26 cellular contexts compared by ENCODE assay signal in genomic region chr2:26164231-26164630, GRCh38. TPM values are rescaled to one million over a fixed set of nuclear protein-coding genes. Genes with fewer than 3 reads are reported as not detected.
DNase-seq lines count a peak whose midpoint lies in the region; ATAC-seq, FAIRE-seq and TF ChIP-seq lines count a peak whose summit lies in the region.
"Had no signal": no experiment of that assay in that cellular context is flagged by ENCODE, and none has a peak within 500 bp of the region (broad histone marks: within the 10 kb centered on the region; RNA-seq: fewer than 3 reads in every experiment).

No MANE protein-coding gene starts in this region.

- CTCF ChIA-PET in activated CD4-positive, alpha-beta T cell treated with anti-CD3 and anti-CD28 coated beads for 36 hours (lab: Charles Lee), result interaction anchor here (1.6 kb wide), 1 partner anchor 20 kb away, joined by 6 read pairs; no protein-coding TSS in a partner anchor

- no peaks in the 10 kb centered on the region for H3K27me3 Mint-ChIP-seq in stimulated activated naive CD8-positive, alpha-beta T cell treated with anti-CD3 and anti-CD28 coated beads, Interleukin-15, Interleukin-2, amounts not matched to agents 100 ng/mL and 50 ng/mL, for 24 hours
- peaks cover 2% of the 10 kb centered on the region for H3K27me3 Mint-ChIP-seq in stimulated activated naive CD8-positive, alpha-beta T cell treated with anti-CD3 and anti-CD28 coated beads, Interleukin-15, amount 100 ng/mL, for 72 hours
- no peaks in the 10 kb centered on the region for H3K27me3 Mint-ChIP-seq in activated CD4-positive, alpha-beta T cell treated with anti-CD3 and anti-CD28 coated beads for 36 hours
- H3K27me3 Mint-ChIP-seq: B cell had no signal

- H3K27ac Mint-ChIP-seq in stimulated activated naive CD8-positive, alpha-beta T cell treated with anti-CD3 and anti-CD28 coated beads, Interleukin-15, Interleukin-2, amounts not matched to agents 100 ng/mL and 50 ng/mL, for 24 hours, result peak overlapping the region; percentile 55
- no peak overlapping the region for H3K27ac Mint-ChIP-seq in stimulated activated naive CD8-positive, alpha-beta T cell treated with anti-CD3 and anti-CD28 coated beads, Interleukin-15, amount 100 ng/mL, for 72 hours
- no peak overlapping the region for H3K27ac Mint-ChIP-seq in activated CD4-positive, alpha-beta T cell treated with anti-CD3 and anti-CD28 coated beads for 36 hours
- H3K27ac Mint-ChIP-seq: activated T-helper 1 cell treated with anti-CD3 and anti-CD28 coated beads, Interleukin-12 subunit alpha, Interleukin-12 subunit beta, Interleukin-2, Interleukin-4 antibody, amounts not matched to agents 30 ng/mL and 10 ng/mL and 1 ng/mL, durations not matched to agents 14 hours and 24 hours and 36 hours; B cell; IgD-negative memory B cell; natural killer cell treated with Interleukin-12 subunit alpha and Interleukin-12 subunit beta and Interleukin-15 and Interleukin-18, amount 100 ng/mL, for 72 hours had no signal

- no peaks in the 10 kb centered on the region for H3K27me3 ChIP-seq in parathyroid adenoma (ENCODE audit: control insufficient read depth, insufficient read depth, low read length)
- H3K27me3 ChIP-seq: tibial artery had no signal

- intact Hi-C loops in activated CD4-positive, alpha-beta T cell treated with anti-CD3 and anti-CD28 coated beads for 36 hours (cut with DNase I, micrococcal nuclease), result no loop called here

- no peak overlapping the region for H3K9ac ChIP-seq in parathyroid adenoma

- no peaks in the 10 kb centered on the region for H3K36me3 ChIP-seq in parathyroid adenoma (ENCODE audit: control insufficient read depth, insufficient read depth, low read length)
- H3K36me3 ChIP-seq: tibial artery had no signal

- H3K36me3 Mint-ChIP-seq in stimulated activated naive CD8-positive, alpha-beta T cell treated with anti-CD3 and anti-CD28 coated beads, Interleukin-15, Interleukin-2, amounts not matched to agents 100 ng/mL and 50 ng/mL, for 24 hours (ENCODE audit: low read depth), result no peaks in the 10 kb centered on the region
- no peaks in the 10 kb centered on the region for H3K36me3 Mint-ChIP-seq in activated CD4-positive, alpha-beta T cell treated with anti-CD3 and anti-CD28 coated beads for 36 hours (ENCODE audit: low read depth)
- H3K36me3 Mint-ChIP-seq: IgD-negative memory B cell; natural killer cell treated with Interleukin-12 subunit alpha and Interleukin-12 subunit beta and Interleukin-15 and Interleukin-18, amount 100 ng/mL, for 72 hours had no signal

- no peak for ATAC-seq in stimulated activated naive CD8-positive, alpha-beta T cell treated with anti-CD3 and anti-CD28 coated beads, Interleukin-15, amount 100 ng/mL, for 72 hours
- no peak for ATAC-seq in activated CD4-positive, alpha-beta T cell treated with anti-CD3 and anti-CD28 coated beads for 36 hours
- ATAC-seq: A549; natural killer cell treated with Interleukin-12 subunit alpha and Interleukin-12 subunit beta and Interleukin-15 and Interleukin-18, amount 100 ng/mL, for 72 hours; PC-3 had no signal

- no peak for TF ChIP-seq POLR2A in GM12891 (IDR thresholded peaks at IDR 0.05; ENCODE audit: low read depth, low read length)

- H3K4me3 Mint-ChIP-seq in stimulated activated naive CD8-positive, alpha-beta T cell treated with anti-CD3 and anti-CD28 coated beads, Interleukin-15, Interleukin-2, amounts not matched to agents 100 ng/mL and 50 ng/mL, for 24 hours, result no peak overlapping the region
- no peak overlapping the region for H3K4me3 Mint-ChIP-seq in stimulated activated naive CD8-positive, alpha-beta T cell treated with anti-CD3 and anti-CD28 coated beads, Interleukin-15, amount 100 ng/mL, for 72 hours
- H3K4me3 Mint-ChIP-seq in activated CD4-positive, alpha-beta T cell treated with anti-CD3 and anti-CD28 coated beads for 36 hours, result no peak overlapping the region
- H3K4me3 Mint-ChIP-seq: activated naive CD4-positive, alpha-beta T cell treated with anti-CD3 and anti-CD28 coated beads for 36 hours; activated T-helper 1 cell treated with anti-CD3 and anti-CD28 coated beads, Interleukin-12 subunit alpha, Interleukin-12 subunit beta, Interleukin-2, Interleukin-4 antibody, amounts not matched to agents 30 ng/mL and 10 ng/mL and 1 ng/mL, durations not matched to agents 14 hours and 24 hours and 36 hours; B cell; IgD-negative memory B cell; natural killer cell treated with Interleukin-12 subunit alpha and Interleukin-12 subunit beta and Interleukin-15 and Interleukin-18, amount 100 ng/mL, for 72 hours had no signal

- DNase-seq in stimulated activated naive CD8-positive, alpha-beta T cell treated with anti-CD3 and anti-CD28 coated beads, Interleukin-15, amount 100 ng/mL, for 72 hours, result no peak
- DNase-seq in inferior parietal cortex (ENCODE audit: extremely low spot score), result peak; percentile 57
- no peak for DNase-seq in RPMI8226
- no peak for DNase-seq in activated CD4-positive, alpha-beta T cell treated with anti-CD3 and anti-CD28 coated beads for 36 hours
- no peak for DNase-seq in GM12891 (ENCODE audit: insufficient read length, low spot score)
- no peak for DNase-seq in germinal center (ENCODE audit: low spot score)
- DNase-seq: activated CD4-positive, alpha-beta T cell treated with anti-CD3 and anti-CD28 coated beads, Interleukin-2, amount 50 U/mL, for 1 hour; activated naive CD4-positive, alpha-beta T cell treated with anti-CD3 and anti-CD28 coated beads for 36 hours; DMS153; effector CD4-positive, alpha-beta T cell; NK-92 treated with Interleukin-12 subunit alpha and Interleukin-12 subunit beta, amount 100 ng/mL, for 24 hours; PC-3; SHP77 treated with DMSO at 0.1 percent for 48 hours; stimulated activated CD4-positive, alpha-beta T cell treated with anti-CD3 and anti-CD28 coated beads, Interleukin-15, amount 100 ng/mL, for 24 hours; stimulated activated naive CD4-positive, alpha-beta T cell treated with Interleukin-2 at 50 U/mL for 16 hours; T-helper 9 cell had no signal

- TF ChIP-seq CTCF in parathyroid adenoma (IDR thresholded peaks at IDR 0.05), result no peak

- POLR2A ChIA-PET in activated CD4-positive, alpha-beta T cell treated with anti-CD3 and anti-CD28 coated beads for 36 hours (lab: Charles Lee), result no interaction called here

- peaks cover 3% of the 10 kb centered on the region for H3K4me1 ChIP-seq in parathyroid adenoma
- H3K4me1 ChIP-seq: A549, tibial artery had no signal

- no peaks in the 10 kb centered on the region for H3K9me3 ChIP-seq in parathyroid adenoma (ENCODE audit: control insufficient read depth, low read length)
- H3K9me3 ChIP-seq: A549, tibial artery had no signal

- H3K9me3 Mint-ChIP-seq in stimulated activated naive CD8-positive, alpha-beta T cell treated with anti-CD3 and anti-CD28 coated beads, Interleukin-15, Interleukin-2, amounts not matched to agents 100 ng/mL and 50 ng/mL, for 24 hours, result no peaks in the 10 kb centered on the region
- no peaks in the 10 kb centered on the region for H3K9me3 Mint-ChIP-seq in stimulated activated naive CD8-positive, alpha-beta T cell treated with anti-CD3 and anti-CD28 coated beads, Interleukin-15, amount 100 ng/mL, for 72 hours
- H3K9me3 Mint-ChIP-seq in activated CD4-positive, alpha-beta T cell treated with anti-CD3 and anti-CD28 coated beads for 36 hours (ENCODE audit: low read depth), result no peaks in the 10 kb centered on the region
- H3K9me3 Mint-ChIP-seq: activated naive CD4-positive, alpha-beta T cell treated with anti-CD3 and anti-CD28 coated beads for 36 hours; activated T-helper 1 cell treated with anti-CD3 and anti-CD28 coated beads, Interleukin-12 subunit alpha, Interleukin-12 subunit beta, Interleukin-2, Interleukin-4 antibody, amounts not matched to agents 30 ng/mL and 10 ng/mL and 1 ng/mL, durations not matched to agents 14 hours and 24 hours and 36 hours; IgD-negative memory B cell; natural killer cell treated with Interleukin-12 subunit alpha and Interleukin-12 subunit beta and Interleukin-15 and Interleukin-18, amount 100 ng/mL, for 72 hours had no signal

- H2AFZ ChIP-seq in parathyroid adenoma, result peak overlapping the region; percentile 6

- FAIRE-seq in GM12891 (lab: Jason Lieb, UNC), result no peak
- FAIRE-seq: A549 had no signal

- H3K4me3 ChIP-seq in parathyroid adenoma (ENCODE audit: low read depth, low read length), result no peak overlapping the region
- H3K4me3 ChIP-seq: A549, tibial artery had no signal

- no peak overlapping the region for H3K4me2 ChIP-seq in parathyroid adenoma (ENCODE audit: low read length)
- H3K4me2 ChIP-seq: A549 had no signal

- no peak overlapping the region for H3K27ac ChIP-seq in parathyroid adenoma
- H3K27ac ChIP-seq: A549, tibial artery, VCaP had no signal

- no peaks in the 10 kb centered on the region for H3K79me2 ChIP-seq in parathyroid adenoma

- H3K4me1 Mint-ChIP-seq in stimulated activated naive CD8-positive, alpha-beta T cell treated with anti-CD3 and anti-CD28 coated beads, Interleukin-15, Interleukin-2, amounts not matched to agents 100 ng/mL and 50 ng/mL, for 24 hours (ENCODE audit: low read depth), result no peaks in the 10 kb centered on the region
- no peaks in the 10 kb centered on the region for H3K4me1 Mint-ChIP-seq in stimulated activated naive CD8-positive, alpha-beta T cell treated with anti-CD3 and anti-CD28 coated beads, Interleukin-15, amount 100 ng/mL, for 72 hours
- no peaks in the 10 kb centered on the region for H3K4me1 Mint-ChIP-seq in activated CD4-positive, alpha-beta T cell treated with anti-CD3 and anti-CD28 coated beads for 36 hours
- H3K4me1 Mint-ChIP-seq: B cell, IgD-negative memory B cell had no signal

TF ChIP-seq in GM12891, 5 proteins besides CTCF, POLR2A, EP300 and RAD21:
- no peak for TF ChIP-seq POLR2AphosphoS5 (IDR thresholded peaks at IDR 0.05; ENCODE audit: low read depth, low read length)
- TF ChIP-seq PAX5 (IDR thresholded peaks at IDR 0.05; ENCODE audit: insufficient read depth, low read length, severe bottlenecking), result no peak
- TF ChIP-seq POU2F2 (IDR thresholded peaks at IDR 0.05; ENCODE audit: low read depth, low read length), result no peak
- no peak for TF ChIP-seq SPI1 (IDR thresholded peaks at IDR 0.05; ENCODE audit: low read depth, low read length)
- no peak for TF ChIP-seq TAF1 (IDR thresholded peaks at IDR 0.05; ENCODE audit: low read depth, low read length)

RNA-seq across cellular contexts. Expression of gene GAREM2, which starts 8.7 kb away (rescaled TPM):
- total RNA-seq in activated CD4-positive, alpha-beta T cell treated with anti-CD3 and anti-CD28 coated beads for 36 hours, result 1 to 10 TPM; 3.2 to 5.7 TPM
- 0.53 TPM for polyA plus RNA-seq in GM12891 (2012; ENCODE audit: low read depth, missing spikeins)
- total RNA-seq: H4 had no signal
